ENCODE assay signal across 1 cellular context in genomic region chr7:79462334-79462733, GRCh38.
TF ChIP-seq lines count a peak whose summit lies in the region.

No MANE protein-coding gene starts in this region.

TF ChIP-seq in HepG2, 621 proteins besides CTCF, POLR2A, EP300 and RAD21 (continued from another document):
- TF ChIP-seq AGO2 (optimal IDR thresholded peaks at IDR 0.05; ENCODE audit: low read depth, low read length): peak; percentile 22
- no peak for TF ChIP-seq HOXD1 (CRISPR knock-in tag; IDR thresholded peaks at IDR 0.05)
- no peak for TF ChIP-seq KDM1A (CRISPR knock-in tag; IDR thresholded peaks at IDR 0.05)
- no peak for TF ChIP-seq ISL2 (CRISPR knock-in tag; IDR thresholded peaks at IDR 0.05)
- TF ChIP-seq STAT5B (CRISPR knock-in tag; IDR thresholded peaks at IDR 0.05): no peak
- no peak for TF ChIP-seq ZNF891 (CRISPR knock-in tag; IDR thresholded peaks at IDR 0.05)
